ENCODE assay signal across 11 cellular contexts in the genomic region with DNA sequence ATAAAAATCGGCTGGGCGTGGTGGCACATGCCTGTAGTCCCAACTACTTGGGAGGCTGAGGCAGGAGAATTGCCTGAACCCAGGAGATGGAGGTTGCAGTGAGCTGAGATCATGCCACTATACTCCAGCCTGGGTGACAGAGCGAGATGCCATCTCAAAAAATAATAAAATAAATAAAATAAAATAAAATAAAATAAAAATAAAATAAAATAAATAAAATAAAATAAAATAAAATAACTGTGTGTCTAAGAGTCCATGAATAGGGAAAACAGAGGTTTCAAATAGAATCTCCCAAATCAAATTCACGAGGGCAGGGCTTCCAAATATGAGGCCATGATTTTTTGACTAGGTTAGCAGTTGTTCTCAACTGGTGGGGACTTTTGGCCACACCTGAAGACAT. TPM values are rescaled to one million over a fixed set of nuclear protein-coding genes. Genes with fewer than 3 reads are reported as not detected.
"Had no signal": no experiment of that assay in that cellular context is flagged by ENCODE, and none has a peak within 500 bp of the region (broad histone marks: within the 10 kb centered on the region; RNA-seq: fewer than 3 reads in every experiment).

No MANE protein-coding gene starts in this region.

RNA-seq across cellular contexts. Expression of a gene that starts 35.1 kb away (rescaled TPM):
- total RNA-seq: activated B cell treated with CpG ODN at 0.5 μM for 24 hours; activated CD4-positive, alpha-beta memory T cell treated with anti-CD3 and anti-CD28 coated beads for 36 hours; activated naive CD4-positive, alpha-beta T cell treated with anti-CD3 and anti-CD28 coated beads for 36 hours; activated naive CD4-positive, alpha-beta T cell treated with anti-CD3 and anti-CD28 coated beads, Interleukin-2, amount 50 U/mL, for 72 hours; activated T-cell treated with anti-CD3 and anti-CD28 coated beads, Interleukin-2, amount 50 U/mL, for 4 hours; activated T-helper 1 cell treated with anti-CD3 and anti-CD28 coated beads, Interleukin-12 subunit alpha, Interleukin-12 subunit beta, Interleukin-2, Interleukin-4 antibody, amounts not matched to agents 30 ng/mL and 10 ng/mL and 1 ng/mL, durations not matched to agents 14 hours and 24 hours and 36 hours; astrocyte; body of pancreas; RPMI7951; T-cell had no signal
- polyA plus RNA-seq: SK-N-SH had no signal
